Comparison of ENCODE assay signal across 16 cellular contexts in genomic region chr1:19387045-19387467, GRCh38.
DNase-seq lines count a peak whose midpoint lies in the region; ATAC-seq and TF ChIP-seq lines count a peak whose summit lies in the region.
"Had no signal": no experiment of that assay in that cellular context is flagged by ENCODE, and none has a peak within 500 bp of the region (broad histone marks: within the 10 kb centered on the region; RNA-seq: fewer than 3 reads in every experiment).

No MANE protein-coding gene starts in this region.

- TF ChIP-seq CTCF in IMR-90 (conservative IDR thresholded peaks at IDR 0.05; ENCODE audit: low read depth, low read length) (no peak), thyroid gland (IDR thresholded peaks at IDR 0.05) (no peak)

- no peak overlapping the region for H2BK15ac ChIP-seq in IMR-90 (ENCODE audit: low read depth, low read length)

- no peak for DNase-seq in IMR-90
- DNase-seq in activated T-helper 2 cell treated with anti-CD3 and anti-CD28 coated beads, Interferon-gamma antibody, Interleukin-2, Interleukin-4, amounts not matched to agents 10 μg/mL and 5 μg/mL and 100 μg/mL, durations not matched to agents 14 hours and 24 hours and 36 hours (ENCODE audit: low spot score): no peak
- peak; percentile 60 for DNase-seq in left lobe of liver (ENCODE audit: low spot score)
- DNase-seq in thyroid gland: no peak
- no peak for DNase-seq in SKM-1 treated with dmso at 0.1 percent for 144 hours (lab: John Stamatoyannopoulos, UW; ENCODE audit: unreplicated experiment)
- DNase-seq in epidermal melanocyte (ENCODE audit: insufficient read length, low spot score): no peak
- DNase-seq: activated naive CD4-positive, alpha-beta T cell treated with Interleukin-2 at 50 U/mL for 16 hours; CD4-positive, alpha-beta T cell; foreskin fibroblast; Karpas-422; NCI-H1417 treated with DMSO at 0.1 percent for 48 hours; NCI-H2227 treated with DMSO at 0.1 percent for 48 hours; SJCRH30; spleen had no signal

- no peak overlapping the region for H2BK120ac ChIP-seq in IMR-90 (ENCODE audit: low read depth, low read length)

- H3K9me3 Mint-ChIP-seq in activated T-helper 2 cell treated with anti-CD3 and anti-CD28 coated beads, Interferon-gamma antibody, Interleukin-2, Interleukin-4, amounts not matched to agents 10 μg/mL and 5 μg/mL and 100 μg/mL, durations not matched to agents 14 hours and 24 hours and 36 hours: no peaks in the 10 kb centered on the region
- H3K9me3 Mint-ChIP-seq in stimulated activated memory B cell treated with anti-CD40 and anti-IgM and Interleukin-4, amounts not matched to agents 10 μg/mL and 1 μg/mL and 100 μg/mL, for 72 hours: no peaks in the 10 kb centered on the region
- H3K9me3 Mint-ChIP-seq: CD4-positive, alpha-beta T cell; stimulated activated naive CD8-positive, alpha-beta T cell treated with anti-CD3 and anti-CD28 coated beads, Interleukin-15, Interleukin-2, amounts not matched to agents 100 ng/mL and 50 ng/mL, for 24 hours had no signal

- H3K4me3 Mint-ChIP-seq in activated T-helper 2 cell treated with anti-CD3 and anti-CD28 coated beads, Interferon-gamma antibody, Interleukin-2, Interleukin-4, amounts not matched to agents 10 μg/mL and 5 μg/mL and 100 μg/mL, durations not matched to agents 14 hours and 24 hours and 36 hours (ENCODE audit: low read depth): no peak overlapping the region
- H3K4me3 Mint-ChIP-seq in stimulated activated memory B cell treated with anti-CD40 and anti-IgM and Interleukin-4, amounts not matched to agents 10 μg/mL and 1 μg/mL and 100 μg/mL, for 72 hours: no peak overlapping the region
- H3K4me3 Mint-ChIP-seq: CD4-positive, alpha-beta T cell; stimulated activated naive CD8-positive, alpha-beta T cell treated with anti-CD3 and anti-CD28 coated beads, Interleukin-15, Interleukin-2, amounts not matched to agents 100 ng/mL and 50 ng/mL, for 24 hours had no signal

- CTCF ChIA-PET in IMR-90 (lab: Yijun Ruan, JAX): no interaction called here

- intact Hi-C loops in IMR-90 (cut with micrococcal nuclease): no loop called here
- intact Hi-C loops in activated T-helper 2 cell treated with anti-CD3 and anti-CD28 coated beads, Interferon-gamma antibody, Interleukin-2, Interleukin-4, amounts not matched to agents 10 μg/mL and 5 μg/mL and 100 μg/mL, durations not matched to agents 14 hours and 24 hours and 36 hours (cut with micrococcal nuclease): no loop called here
- intact Hi-C loops in thyroid gland (cut with DNase I): loop anchor here (5.0 kb wide), 1 partner anchor 265 kb away; no protein-coding TSS in a partner anchor

- H3K9me3 ChIP-seq in IMR-90 (ENCODE audit: control insufficient read depth, insufficient read depth, low read length) (no peaks in the 10 kb centered on the region), thyroid gland (no peaks in the 10 kb centered on the region)
- H3K9me3 ChIP-seq: SJCRH30, spleen had no signal

- H3K4me1 Mint-ChIP-seq in activated T-helper 2 cell treated with anti-CD3 and anti-CD28 coated beads, Interferon-gamma antibody, Interleukin-2, Interleukin-4, amounts not matched to agents 10 μg/mL and 5 μg/mL and 100 μg/mL, durations not matched to agents 14 hours and 24 hours and 36 hours (ENCODE audit: low read depth): peaks cover 41% of the 10 kb centered on the region
- peaks cover 50% of the 10 kb centered on the region for H3K4me1 Mint-ChIP-seq in stimulated activated memory B cell treated with anti-CD40 and anti-IgM and Interleukin-4, amounts not matched to agents 10 μg/mL and 1 μg/mL and 100 μg/mL, for 72 hours

- 0 out of 2 replicates have a peak overlapping the region, but pooled peaks have one; percentile 20 for H3K23ac ChIP-seq in IMR-90 (ENCODE audit: low read depth, low read length)

- peak overlapping the region; percentile 48 for H2BK5ac ChIP-seq in IMR-90 (ENCODE audit: low read depth, low read length, poor library complexity, severe bottlenecking)

- H3K9me1 ChIP-seq in IMR-90 (ENCODE audit: insufficient read depth, low read length): peaks cover 53% of the 10 kb centered on the region

- peaks cover 62 to 99% of the 10 kb centered on the region in 2 experiments for H3K79me1 ChIP-seq in IMR-90 (ENCODE audit: low read depth in 1 of 2, low read length in 2 of 2)

- H3K4ac ChIP-seq in IMR-90 (ENCODE audit: low read depth, low read length): no peak overlapping the region

- no peaks in the 10 kb centered on the region for H3K27me3 Mint-ChIP-seq in activated T-helper 2 cell treated with anti-CD3 and anti-CD28 coated beads, Interferon-gamma antibody, Interleukin-2, Interleukin-4, amounts not matched to agents 10 μg/mL and 5 μg/mL and 100 μg/mL, durations not matched to agents 14 hours and 24 hours and 36 hours (ENCODE audit: low read depth)
- no peaks in the 10 kb centered on the region for H3K27me3 Mint-ChIP-seq in stimulated activated memory B cell treated with anti-CD40 and anti-IgM and Interleukin-4, amounts not matched to agents 10 μg/mL and 1 μg/mL and 100 μg/mL, for 72 hours
- H3K27me3 Mint-ChIP-seq: CD4-positive, alpha-beta T cell; stimulated activated naive CD8-positive, alpha-beta T cell treated with anti-CD3 and anti-CD28 coated beads, Interleukin-15, Interleukin-2, amounts not matched to agents 100 ng/mL and 50 ng/mL, for 24 hours had no signal

- H3K4me1 ChIP-seq in IMR-90 (ENCODE audit: control insufficient read depth, insufficient read depth, low read length) (peaks cover 34% of the 10 kb centered on the region), thyroid gland (peaks cover 32 to 44% of the 10 kb centered on the region in 2 donors)

- no peak overlapping the region for H4K5ac ChIP-seq in IMR-90 (ENCODE audit: low read depth, low read length)

- peak overlapping the region; percentile 54 for H3K27ac Mint-ChIP-seq in activated T-helper 2 cell treated with anti-CD3 and anti-CD28 coated beads, Interferon-gamma antibody, Interleukin-2, Interleukin-4, amounts not matched to agents 10 μg/mL and 5 μg/mL and 100 μg/mL, durations not matched to agents 14 hours and 24 hours and 36 hours
- H3K27ac Mint-ChIP-seq in stimulated activated memory B cell treated with anti-CD40 and anti-IgM and Interleukin-4, amounts not matched to agents 10 μg/mL and 1 μg/mL and 100 μg/mL, for 72 hours: peak overlapping the region; percentile 27

- 0 out of 2 replicates have a peak overlapping the region, but pooled peaks have one; percentile 8 for H3K14ac ChIP-seq in IMR-90 (replicated peaks; ENCODE audit: low read depth, low read length)

- BruUV-seq in IMR-90 (replicated peaks; lab: Mats Ljungman, UMichigan): no TSS peak

- dilution Hi-C loops in IMR-90 (cut with HindIII; ENCODE audit: low sequenced_read_pairs, unreplicated experiment): no loop called here

- peaks cover 86% of the 10 kb centered on the region for H4K20me1 ChIP-seq in IMR-90 (ENCODE audit: insufficient read depth, low read length)

- H3K27me3 ChIP-seq in IMR-90 (ENCODE audit: control insufficient read depth, insufficient read depth, low read length): no peaks in the 10 kb centered on the region
- no peaks in the 10 kb centered on the region for H3K27me3 ChIP-seq in thyroid gland
- H3K27me3 ChIP-seq: SJCRH30, spleen had no signal

- 0 out of 2 replicates have a peak overlapping the region, but pooled peaks have one; percentile 22 for H4K91ac ChIP-seq in IMR-90 (ENCODE audit: insufficient read depth, low read depth, low read length)

- no peak overlapping the region for H3K9ac ChIP-seq in IMR-90 (ENCODE audit: low read depth, low read length)

- TF ChIP-seq POLR2A in IMR-90 (IDR thresholded peaks at IDR 0.05; ENCODE audit: low read depth, low read length): no peak
- TF ChIP-seq POLR2A in thyroid gland (IDR thresholded peaks at IDR 0.05): no peak

- POLR2A ChIA-PET in IMR-90 (lab: Charles Lee; ENCODE audit: unreplicated experiment): no interaction called here

- H2AFZ ChIP-seq in IMR-90 (replicated peaks; ENCODE audit: low read length, poor library complexity): no peak overlapping the region

- ATAC-seq in IMR-90 (ENCODE audit: low read depth) (no peak), left lobe of liver (peak; percentile 87)
- no peak for ATAC-seq in stimulated activated memory B cell treated with anti-CD40 and anti-IgM and Interleukin-4, amounts not matched to agents 10 μg/mL and 1 μg/mL and 100 μg/mL, for 72 hours

- no peak overlapping the region for H3K18ac ChIP-seq in IMR-90 (ENCODE audit: low read depth, low read length)

- no peak for TF ChIP-seq RAD21 in IMR-90 (IDR thresholded peaks at IDR 0.05; ENCODE audit: low read length)

- no peak overlapping the region for H3K56ac ChIP-seq in IMR-90 (ENCODE audit: extremely low read depth, insufficient read depth, low read length)

- no peak overlapping the region for H4K8ac ChIP-seq in IMR-90 (ENCODE audit: low read depth in 2 of 2, low read length in 2 of 2)

- WGBS in IMR-90 (ENCODE audit: extremely low coverage in 2 of 2, insufficient read length in 1 of 2), 2 experiments: no CpG with 5 or more reads among the region's 4 CpGs
- 86 to 89% methylated on average over 4 of the region's 4 CpGs for WGBS in thyroid gland, 2 donors

- H3K27ac ChIP-seq in IMR-90 (ENCODE audit: insufficient read depth, low read length): no peak overlapping the region
- no peak overlapping the region for H3K27ac ChIP-seq in thyroid gland
- H3K27ac ChIP-seq: SJCRH30 had no signal

- in situ Hi-C loops in IMR-90 (cut with MboI; ENCODE audit: low sequenced_read_pairs): no loop called here

- no peak overlapping the region for H3K4me2 ChIP-seq in IMR-90 (ENCODE audit: low read depth, low read length)

- H3K4me3 ChIP-seq in IMR-90 (ENCODE audit: insufficient read depth, low read depth, low read length) (no peak overlapping the region), thyroid gland (replicated peaks in 1 of 3) (no peak overlapping the region)
- H3K4me3 ChIP-seq: SJCRH30, spleen had no signal

- H3K36me3 ChIP-seq in IMR-90 (ENCODE audit: control insufficient read depth, insufficient read depth, low read length) (peaks cover 20% of the 10 kb centered on the region), thyroid gland (peaks cover 7 to 10% of the 10 kb centered on the region in 2 donors)

- no peak overlapping the region for H2AK5ac ChIP-seq in IMR-90 (ENCODE audit: low read depth, low read length)

- peaks cover 36% of the 10 kb centered on the region for H3K36me3 Mint-ChIP-seq in activated T-helper 2 cell treated with anti-CD3 and anti-CD28 coated beads, Interferon-gamma antibody, Interleukin-2, Interleukin-4, amounts not matched to agents 10 μg/mL and 5 μg/mL and 100 μg/mL, durations not matched to agents 14 hours and 24 hours and 36 hours (ENCODE audit: low read depth)
- H3K36me3 Mint-ChIP-seq in stimulated activated memory B cell treated with anti-CD40 and anti-IgM and Interleukin-4, amounts not matched to agents 10 μg/mL and 1 μg/mL and 100 μg/mL, for 72 hours: peaks cover 24% of the 10 kb centered on the region

- no peak overlapping the region for H2AK9ac ChIP-seq in IMR-90 (replicated peaks; ENCODE audit: low read depth, low read length, poor library complexity)

- no peak overlapping the region for H2BK20ac ChIP-seq in IMR-90 (ENCODE audit: low read depth, low read length)

TF ChIP-seq in IMR-90, 13 proteins besides CTCF, POLR2A, EP300 and RAD21 (continues in another document):
- no peak for TF ChIP-seq SMC3 (IDR thresholded peaks at IDR 0.05; ENCODE audit: low read depth, low read length)
- TF ChIP-seq NFE2L2 (IDR thresholded peaks at IDR 0.05; ENCODE audit: low read depth, low read length): no peak
- TF ChIP-seq CHD1 (IDR thresholded peaks at IDR 0.05; ENCODE audit: low read depth, low read length): no peak
